10 cellular contexts compared by ENCODE assay signal in genomic region chr5:71475788-71476384, GRCh38. TPM values are rescaled to one million over a fixed set of nuclear protein-coding genes. Genes with fewer than 3 reads are reported as not detected.
A peak's percentile ranks its signal among the peaks of the same experiment; 100 is the strongest.
DNase-seq lines count a peak whose midpoint lies in the region; ATAC-seq, FAIRE-seq and TF ChIP-seq lines count a peak whose summit lies in the region.
"Had no signal": no experiment of that assay in that cellular context is flagged by ENCODE, and none has a peak within 500 bp of the region (broad histone marks: within the 10 kb centered on the region; RNA-seq: fewer than 3 reads in every experiment).

No MANE protein-coding gene starts in this region.

- peaks cover 9% of the 10 kb centered on the region for H3K36me3 ChIP-seq in CD4-positive, alpha-beta memory T cell (ENCODE audit: insufficient read depth, low read length)
- H3K36me3 ChIP-seq in gastroesophageal sphincter (peaks cover 0 to 91% of the 10 kb centered on the region in 2 donors), thyroid gland (peaks cover 11 to 36% of the 10 kb centered on the region in 2 donors)

- peak; percentile 37 for FAIRE-seq in GM19239 (lab: Jason Lieb, UNC)

- peaks cover 23 to 49% of the 10 kb centered on the region in 2 donors for H3K36me3 Mint-ChIP-seq in CD4-positive, alpha-beta memory T cell

- no peak overlapping the region for H3K27ac ChIP-seq in CD4-positive, alpha-beta memory T cell (ENCODE audit: low read depth, low read length)
- H3K27ac ChIP-seq in RWPE1 (no peak overlapping the region), gastroesophageal sphincter (no peak overlapping the region), thyroid gland (no peak overlapping the region)
- H3K27ac ChIP-seq: SJCRH30 had no signal

- H3K4me3 ChIP-seq in CD4-positive, alpha-beta memory T cell (ENCODE audit: low read length in 2 of 2): no peak overlapping the region
- H3K4me3 ChIP-seq in gastroesophageal sphincter (no peak overlapping the region), thyroid gland (replicated peaks in 1 of 3) (no peak overlapping the region)
- H3K4me3 ChIP-seq: lung, SJCRH30 had no signal

- no peaks in the 10 kb centered on the region for H3K9me3 Mint-ChIP-seq in CD4-positive, alpha-beta memory T cell

- H3K27ac Mint-ChIP-seq in CD4-positive, alpha-beta memory T cell: peak overlapping the region in 3 of 7 donors; percentile 12 to 53 (median 17)

- no peak overlapping the region for H3K4me3 Mint-ChIP-seq in CD4-positive, alpha-beta memory T cell

- POLR2A ChIA-PET in CD4-positive, alpha-beta memory T cell (lab: Charles Lee; ENCODE audit: partially characterized antibody): interaction anchor here (0.6 kb wide), 1 partner anchor 11 kb away, joined by 7 read pairs; no protein-coding TSS in a partner anchor
- POLR2A ChIA-PET in RWPE1 (lab: Yijun Ruan, JAX; ENCODE audit: low non-redundant PET): interaction anchor here (0.5 to 0.8 kb wide), 2 partner anchors 52 to 111 kb away, joined by 3 to 4 read pairs; partner anchors contain the start of gene MCCC2

- 57 to 60% methylated on average over 3 of the region's 3 CpGs for WGBS in gastroesophageal sphincter (ENCODE audit: low coverage in 1 of 2), 2 donors
- 75 to 78% methylated on average over 3 of the region's 3 CpGs for WGBS in thyroid gland, 2 donors

- CTCF ChIA-PET in CD4-positive, alpha-beta memory T cell (lab: Charles Lee; ENCODE audit: partially characterized antibody): interaction anchor here (0.9 to 4.0 kb wide), 18 partner anchors 8 to 833 kb away, joined by 3 to 23 read pairs (median 3); partner anchors contain the start of gene BDP1
- CTCF ChIA-PET in RWPE1 (lab: Yijun Ruan, JAX): interaction anchor here (0.6 to 1.8 kb wide), 15 partner anchors 10 to 282 kb away, joined by 3 to 15 read pairs (median 3); partner anchors contain the start of gene BDP1

- peak in 3 of 5 donors; percentile 9 to 16 (median 16) for DNase-seq in CD4-positive, alpha-beta memory T cell
- DNase-seq in GM19239 (ENCODE audit: insufficient read length, low spot score): peak; percentile 35
- peak; percentile 57 for DNase-seq in RWPE1 (ENCODE audit: low spot score)
- DNase-seq in thyroid gland: no peak
- no peak for DNase-seq in activated gamma-delta T cell treated with Interleukin-2 at 50 U/mL for 16 hours
- no peak for DNase-seq in NCI-H345 (lab: John Stamatoyannopoulos, UW)
- no peak for DNase-seq in ecto neural progenitor cell (ENCODE audit: low spot score)

- no peak for TF ChIP-seq EP300 in gastroesophageal sphincter (IDR thresholded peaks at IDR 0.05)

- intact Hi-C loops in CD4-positive, alpha-beta memory T cell (cut with micrococcal nuclease): loop anchor here (5.0 kb wide), 1 partner anchor 126 kb away; no protein-coding TSS in a partner anchor
- intact Hi-C loops in thyroid gland (cut with DNase I): no loop called here

- no peaks in the 10 kb centered on the region for H3K27me3 ChIP-seq in CD4-positive, alpha-beta memory T cell (ENCODE audit: insufficient read depth, low read length)
- H3K27me3 ChIP-seq in gastroesophageal sphincter: no peaks in the 10 kb centered on the region
- no peaks in the 10 kb centered on the region for H3K27me3 ChIP-seq in thyroid gland
- H3K27me3 ChIP-seq: SJCRH30 had no signal

- no peaks in the 10 kb centered on the region for H3K27me3 Mint-ChIP-seq in CD4-positive, alpha-beta memory T cell

- no peaks in the 10 kb centered on the region for H3K9me3 ChIP-seq in CD4-positive, alpha-beta memory T cell (ENCODE audit: control insufficient read depth in 1 of 2, low read length in 2 of 2)
- H3K9me3 ChIP-seq in gastroesophageal sphincter (no peaks in the 10 kb centered on the region), thyroid gland (no peaks in the 10 kb centered on the region)
- H3K9me3 ChIP-seq: SJCRH30 had no signal

- H3K4me1 Mint-ChIP-seq in CD4-positive, alpha-beta memory T cell: peaks cover 0 to 6% (median 3%) of the 10 kb centered on the region in 4 donors

- TF ChIP-seq POLR2A in gastroesophageal sphincter (IDR thresholded peaks at IDR 0.05) (no peak), thyroid gland (IDR thresholded peaks at IDR 0.05) (no peak)

- ATAC-seq in gastroesophageal sphincter: no peak

- no peaks in the 10 kb centered on the region for H3K4me1 ChIP-seq in CD4-positive, alpha-beta memory T cell (ENCODE audit: insufficient read depth, low read length)
- H3K4me1 ChIP-seq in gastroesophageal sphincter (no peaks in the 10 kb centered on the region), thyroid gland (no peaks in the 10 kb centered on the region)
- H3K4me1 ChIP-seq: SJCRH30 had no signal

- TF ChIP-seq CTCF in RWPE1 (conservative IDR thresholded peaks at IDR 0.05; ENCODE audit: low read depth): peak; percentile 73
- TF ChIP-seq CTCF in gastroesophageal sphincter (IDR thresholded peaks at IDR 0.05): peak in 3 of 4 experiments; percentile 5 to 33 (median 23)
- TF ChIP-seq CTCF in thyroid gland (IDR thresholded peaks at IDR 0.05): peak; percentile 8 to 53 (median 38)

RNA-seq across cellular contexts. Expression of gene BDP1, which starts 20.4 kb away (rescaled TPM):
- 10 to 100 TPM; 45.1 to 47.9 TPM for total RNA-seq in CD4-positive, alpha-beta memory T cell
- 10 to 100 TPM in 1 of 2 donors, 1 to 10 TPM in 1; 3.8 to 19.2 TPM for polyA plus RNA-seq in CD4-positive, alpha-beta memory T cell
- total RNA-seq in gastroesophageal sphincter: 10 to 100 TPM; 26.1 to 48.9 (median 31.6) TPM
- total RNA-seq in thyroid gland: 10 to 100 TPM; 41.8 to 75.3 (median 52.9) TPM

Comparison
In these comparisons a context has a peak if more than half of its experiments do, and no peak if none do; other contexts are left out.
1. DNase-seq: peak in CD4-positive, alpha-beta memory T cell (3 of 5), GM19239 (single experiment) and RWPE1 (single experiment); none in thyroid gland (0 of 2), activated gamma-delta T cell treated with Interleukin-2 at 50 U/mL for 16 hours (single experiment), NCI-H345 (single experiment) and ecto neural progenitor cell (single experiment).
2. CTCF ChIP-seq: peak in every context shown above with its lines; median percentile 73 in RWPE1; 38 in thyroid gland; 23 in gastroesophageal sphincter.